Comparison of ENCODE assay signal across 8 cellular contexts in the genomic region with DNA sequence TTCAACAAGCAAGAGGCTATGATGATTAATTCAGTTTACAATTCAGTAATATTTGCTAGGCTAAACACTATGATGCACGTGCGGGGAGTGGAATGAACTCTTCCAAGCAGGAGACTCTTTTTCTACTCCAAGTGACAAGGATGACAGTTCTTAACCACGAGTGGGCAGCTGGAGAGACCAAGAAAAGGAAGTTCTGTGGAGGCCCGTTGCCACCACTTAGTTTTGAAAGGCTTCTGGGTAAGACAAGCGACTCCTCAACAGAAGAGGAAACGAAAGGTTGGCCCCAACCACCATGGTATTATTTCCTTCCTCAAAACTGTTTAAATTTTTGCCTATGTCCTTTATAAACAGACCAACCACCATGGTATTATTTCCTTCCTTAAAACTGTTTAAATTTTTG. TPM values are rescaled to one million over a fixed set of nuclear protein-coding genes. Genes with fewer than 3 reads are reported as not detected.
DNase-seq lines count a peak whose midpoint lies in the region; ATAC-seq and TF ChIP-seq lines count a peak whose summit lies in the region.

No MANE protein-coding gene starts in this region.

- TF ChIP-seq CTCF in lower lobe of right lung (IDR thresholded peaks at IDR 0.05), result no peak

- intact Hi-C loops in lower lobe of right lung (cut with DNase I), result no loop called here

- CTCF ChIA-PET in CD8-positive, alpha-beta memory T cell (lab: Charles Lee), result no interaction called here

- H3K27me3 Mint-ChIP-seq in CD8-positive, alpha-beta memory T cell, result no peaks in the 10 kb centered on the region
- H3K27me3 Mint-ChIP-seq in T-helper 2 cell treated with Interferon-gamma antibody and Interleukin-4, amounts not matched to agents 5 μg/mL and 100 μg/mL, for 36 hours (ENCODE audit: low read depth), result no peaks in the 10 kb centered on the region

- H3K9me3 ChIP-seq in CD8-positive, alpha-beta memory T cell (ENCODE audit: low read length), result no peaks in the 10 kb centered on the region
- no peaks in the 10 kb centered on the region for H3K9me3 ChIP-seq in lower lobe of right lung

- ATAC-seq in GM21619 (IDR thresholded peaks at IDR 0.05; ENCODE audit: unreplicated experiment) (peak; percentile 41), lower lobe of right lung (peak in 1 of 2 donors; percentile 53), HG03457 (IDR thresholded peaks at IDR 0.05; ENCODE audit: unreplicated experiment) (no peak)

- H3K4me3 Mint-ChIP-seq in CD8-positive, alpha-beta memory T cell, result peak overlapping the region; percentile 97 to 99 (median 99)
- peak overlapping the region; percentile 91 for H3K4me3 Mint-ChIP-seq in T-helper 2 cell treated with Interferon-gamma antibody and Interleukin-4, amounts not matched to agents 5 μg/mL and 100 μg/mL, for 36 hours

- peak overlapping the region; percentile 90 to 99 (median 98) for H3K27ac Mint-ChIP-seq in CD8-positive, alpha-beta memory T cell
- peak overlapping the region; percentile 69 for H3K27ac Mint-ChIP-seq in T-helper 2 cell treated with Interferon-gamma antibody and Interleukin-4, amounts not matched to agents 5 μg/mL and 100 μg/mL, for 36 hours

- H3K4me1 ChIP-seq in CD8-positive, alpha-beta memory T cell (ENCODE audit: insufficient read depth, low read length), result peaks cover 35% of the 10 kb centered on the region
- peaks cover 54% of the 10 kb centered on the region for H3K4me1 ChIP-seq in lower lobe of right lung

- H3K9me3 Mint-ChIP-seq in CD8-positive, alpha-beta memory T cell, result no peaks in the 10 kb centered on the region
- H3K9me3 Mint-ChIP-seq in T-helper 2 cell treated with Interferon-gamma antibody and Interleukin-4, amounts not matched to agents 5 μg/mL and 100 μg/mL, for 36 hours, result no peaks in the 10 kb centered on the region

- peak in 1 of 5 donors; percentile 11 for DNase-seq in CD8-positive, alpha-beta memory T cell
- peak; percentile 40 for DNase-seq in T-helper 2 cell treated with Interferon-gamma antibody and Interleukin-4, amounts not matched to agents 5 μg/mL and 100 μg/mL, for 36 hours (ENCODE audit: low spot score)
- DNase-seq in lower lobe of right lung (peak; percentile 60), middle frontal gyrus (ENCODE audit: extremely low spot score, low spot score) (no peak), NCI-H774 (lab: John Stamatoyannopoulos, UW) (no peak), NCI-H1417 treated with DMSO at 0.1 percent for 48 hours (lab: John Stamatoyannopoulos, UW) (no peak)

- H3K27ac ChIP-seq in CD8-positive, alpha-beta memory T cell (ENCODE audit: low read depth, low read length), result no peak overlapping the region
- H3K27ac ChIP-seq in lower lobe of right lung, result peak overlapping the region; percentile 48

- H3K36me3 Mint-ChIP-seq in CD8-positive, alpha-beta memory T cell, result peaks cover 4 to 54% (median 17%) of the 10 kb centered on the region in 3 donors
- peaks cover 44% of the 10 kb centered on the region for H3K36me3 Mint-ChIP-seq in T-helper 2 cell treated with Interferon-gamma antibody and Interleukin-4, amounts not matched to agents 5 μg/mL and 100 μg/mL, for 36 hours (ENCODE audit: low read depth)

- no peaks in the 10 kb centered on the region for H3K36me3 ChIP-seq in CD8-positive, alpha-beta memory T cell (ENCODE audit: insufficient read depth, low read length)
- H3K36me3 ChIP-seq in lower lobe of right lung, result peaks cover 33% of the 10 kb centered on the region

- H3K27me3 ChIP-seq in CD8-positive, alpha-beta memory T cell (ENCODE audit: insufficient read depth, low read length, poor library complexity, severe bottlenecking), result no peaks in the 10 kb centered on the region
- H3K27me3 ChIP-seq in lower lobe of right lung (ENCODE audit: low read depth), result no peaks in the 10 kb centered on the region

- peak overlapping the region; percentile 97 for H3K4me3 ChIP-seq in CD8-positive, alpha-beta memory T cell (ENCODE audit: low read length)
- no peak overlapping the region for H3K4me3 ChIP-seq in lower lobe of right lung

- POLR2A ChIA-PET in CD8-positive, alpha-beta memory T cell (lab: Charles Lee), result no interaction called here

- H3K4me1 Mint-ChIP-seq in CD8-positive, alpha-beta memory T cell, result peaks cover 53 to 72% (median 58%) of the 10 kb centered on the region in 3 donors
- peaks cover 38% of the 10 kb centered on the region for H3K4me1 Mint-ChIP-seq in T-helper 2 cell treated with Interferon-gamma antibody and Interleukin-4, amounts not matched to agents 5 μg/mL and 100 μg/mL, for 36 hours (ENCODE audit: low read depth)

RNA-seq across cellular contexts. Expression of a gene that starts 2.8 kb away (rescaled TPM):
- total RNA-seq in CD8-positive, alpha-beta memory T cell, result 10 to 100 TPM; 43.0 to 49.2 TPM
- polyA plus RNA-seq in CD8-positive, alpha-beta memory T cell, result 18.4 TPM
- total RNA-seq in lower lobe of right lung, result 38.5 TPM

RNA-seq across cellular contexts. Expression of a gene that starts 55.2 kb away (rescaled TPM):
- 10 to 100 TPM; 39.0 to 39.7 TPM for total RNA-seq in CD8-positive, alpha-beta memory T cell
- 50.2 TPM for polyA plus RNA-seq in CD8-positive, alpha-beta memory T cell
- 47.0 TPM for total RNA-seq in lower lobe of right lung

Comparison
In these comparisons a context has a peak if more than half of its experiments do, and no peak if none do; other contexts are left out.
1. DNase-seq: peak in T-helper 2 cell treated with Interferon-gamma antibody and Interleukin-4, amounts not matched to agents 5 μg/mL and 100 μg/mL, for 36 hours (single experiment) and lower lobe of right lung (single experiment); none in middle frontal gyrus (single experiment), NCI-H774 (single experiment) and NCI-H1417 treated with DMSO at 0.1 percent for 48 hours (single experiment).